15 cellular contexts compared by ENCODE assay signal in the genomic region with DNA sequence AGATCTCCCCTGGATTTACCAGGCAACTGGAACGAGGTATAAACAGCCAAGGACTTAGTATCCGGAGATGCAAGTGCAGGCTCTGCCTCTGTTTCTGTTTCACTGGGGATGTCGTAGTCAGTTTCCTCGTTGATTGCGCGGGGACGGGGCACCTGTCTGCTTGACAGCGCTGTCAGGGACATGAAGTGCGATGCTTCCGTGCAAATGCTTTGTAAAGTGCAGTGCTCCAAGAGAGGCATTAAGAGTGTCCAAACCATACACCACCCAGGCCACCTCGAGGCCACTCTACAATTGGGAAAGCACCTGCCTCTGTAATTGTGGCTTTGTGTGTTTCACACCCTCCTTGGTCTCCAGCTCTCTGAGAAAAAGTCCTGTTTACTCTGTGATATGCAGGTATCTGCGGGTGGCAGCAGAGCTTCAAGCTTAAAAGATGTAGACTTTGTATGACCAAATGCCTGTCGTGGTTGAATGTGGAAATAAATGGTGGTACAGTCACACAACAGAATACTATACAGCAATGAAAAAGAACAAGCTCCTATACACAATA. TPM values are rescaled to one million over a fixed set of nuclear protein-coding genes. Genes with fewer than 3 reads are reported as not detected.
DNase-seq lines count a peak whose midpoint lies in the region; ATAC-seq and TF ChIP-seq lines count a peak whose summit lies in the region.
"Had no signal": no experiment of that assay in that cellular context is flagged by ENCODE, and none has a peak within 500 bp of the region (broad histone marks: within the 10 kb centered on the region; RNA-seq: fewer than 3 reads in every experiment).

No MANE protein-coding gene starts in this region.

- POLR2A ChIA-PET in HEK293 (lab: Yijun Ruan, JAX): no interaction called here

- ATAC-seq in activated naive CD8-positive, alpha-beta T cell treated with anti-CD3 and anti-CD28 coated beads, Interleukin-2, amount 50 U/mL, for 24 hours: peak; percentile 74
- ATAC-seq in GM18909 (IDR thresholded peaks at IDR 0.05; ENCODE audit: poor library complexity, unreplicated experiment) (no peak), GM21619 (IDR thresholded peaks at IDR 0.05; ENCODE audit: unreplicated experiment) (no peak), GM21576 (IDR thresholded peaks at IDR 0.05; ENCODE audit: unreplicated experiment) (no peak)

- H3K27me3 ChIP-seq in SJCRH30: no peaks in the 10 kb centered on the region

- H3K27me3 Mint-ChIP-seq in activated naive CD8-positive, alpha-beta T cell treated with anti-CD3 and anti-CD28 coated beads, Interleukin-2, amount 50 U/mL, for 24 hours: no peaks in the 10 kb centered on the region
- H3K27me3 Mint-ChIP-seq: naive B cell had no signal

- H3K36me3 ChIP-seq in HEK293 (ENCODE audit: control insufficient read depth in 2 of 2, insufficient read depth in 1 of 2, low read length in 2 of 2): no peaks in the 10 kb centered on the region
- H3K36me3 ChIP-seq in SJCRH30: no peaks in the 10 kb centered on the region

- H3K4me1 Mint-ChIP-seq in activated naive CD8-positive, alpha-beta T cell treated with anti-CD3 and anti-CD28 coated beads, Interleukin-2, amount 50 U/mL, for 24 hours: peaks cover 69% of the 10 kb centered on the region

- H3K27ac ChIP-seq in HEK293 (ENCODE audit: extremely low read depth, low read depth, low read length) (no peak overlapping the region), SJCRH30 (no peak overlapping the region)
- H3K27ac ChIP-seq: SK-N-MC had no signal

- CTCF ChIA-PET in HEK293 (lab: Yijun Ruan, JAX): interaction anchor here (0.6 kb wide), 1 partner anchor 101 kb away, joined by 3 read pairs; no protein-coding TSS in a partner anchor

- peak overlapping the region; percentile 85 for H3K27ac Mint-ChIP-seq in activated naive CD8-positive, alpha-beta T cell treated with anti-CD3 and anti-CD28 coated beads, Interleukin-2, amount 50 U/mL, for 24 hours

- H3K4me3 ChIP-seq in HEK293 (ENCODE audit: low read depth, low read length) (no peak overlapping the region), SJCRH30 (no peak overlapping the region)
- H3K4me3 ChIP-seq: SK-N-MC had no signal

- peak; percentile 66 to 73 for DNase-seq in activated CD4-positive, alpha-beta T cell treated with anti-CD3 and anti-CD28 coated beads, Interleukin-2, amount 50 U/mL, for 48 hours
- DNase-seq in activated naive CD8-positive, alpha-beta T cell treated with anti-CD3 and anti-CD28 coated beads, Interleukin-2, amount 50 U/mL, for 24 hours: peak; percentile 52
- peak; percentile 60 for DNase-seq in stimulated activated CD8-positive, alpha-beta memory T cell treated with anti-CD3 and anti-CD28 coated beads, Interleukin-4, amount 100 ng/mL, for 48 hours
- no peak for DNase-seq in SJCRH30
- DNase-seq: COR-L47, MV-4-11, naive B cell, NCI-H524 had no signal

- peaks cover 5% of the 10 kb centered on the region for H3K9me3 Mint-ChIP-seq in activated naive CD8-positive, alpha-beta T cell treated with anti-CD3 and anti-CD28 coated beads, Interleukin-2, amount 50 U/mL, for 24 hours
- H3K9me3 Mint-ChIP-seq: naive B cell had no signal

- H3K4me3 Mint-ChIP-seq in activated naive CD8-positive, alpha-beta T cell treated with anti-CD3 and anti-CD28 coated beads, Interleukin-2, amount 50 U/mL, for 24 hours: peak overlapping the region; percentile 79

- no peaks in the 10 kb centered on the region for H3K9me3 ChIP-seq in HEK293 (ENCODE audit: control insufficient read depth, insufficient read depth, low read depth, low read length)
- no peaks in the 10 kb centered on the region for H3K9me3 ChIP-seq in SJCRH30 (replicated peaks)

- H3K4me1 ChIP-seq in HEK293 (ENCODE audit: control insufficient read depth, insufficient read depth, low read length) (no peaks in the 10 kb centered on the region), SJCRH30 (no peaks in the 10 kb centered on the region)

- peaks cover 14% of the 10 kb centered on the region for H3K36me3 Mint-ChIP-seq in activated naive CD8-positive, alpha-beta T cell treated with anti-CD3 and anti-CD28 coated beads, Interleukin-2, amount 50 U/mL, for 24 hours (ENCODE audit: low read depth)
- H3K36me3 Mint-ChIP-seq: naive B cell had no signal

- TF ChIP-seq CTCF in HEK293 (tag by site-specific recombination; IDR thresholded peaks at IDR 0.05): no peak

TF ChIP-seq in HEK293, 187 proteins besides CTCF, POLR2A, EP300 and RAD21:
- TF ChIP-seq ZNF146 (tag by site-specific recombination; IDR thresholded peaks at IDR 0.05) (peak; percentile 51; the same call in 1 of the 2 replicates), OVOL3 (tag by site-specific recombination; IDR thresholded peaks at IDR 0.05) (no peak), ZNF292 (tag by site-specific recombination; IDR thresholded peaks at IDR 0.05; ENCODE audit: borderline replicate concordance, low read depth) (no peak)

RNA-seq across cellular contexts. Expression of gene CD5, which starts 18.6 kb away (rescaled TPM):
- total RNA-seq in SJCRH30 (2014; rRNA removed; shearing (Covaris generic)): 0.04 TPM in 1 of 2 replicates, not detected in the other
- total RNA-seq: fibroblast of villous mesenchyme, kidney epithelial cell had no signal

Comparison
In these comparisons a context has a peak if more than half of its experiments do, and no peak if none do; other contexts are left out.
1. DNase-seq: peak in activated CD4-positive, alpha-beta T cell treated with anti-CD3 and anti-CD28 coated beads, Interleukin-2, amount 50 U/mL, for 48 hours (2 of 2), activated naive CD8-positive, alpha-beta T cell treated with anti-CD3 and anti-CD28 coated beads, Interleukin-2, amount 50 U/mL, for 24 hours (single experiment) and stimulated activated CD8-positive, alpha-beta memory T cell treated with anti-CD3 and anti-CD28 coated beads, Interleukin-4, amount 100 ng/mL, for 48 hours (single experiment); none in SJCRH30 (0 of 2).